In the genomic region with DNA sequence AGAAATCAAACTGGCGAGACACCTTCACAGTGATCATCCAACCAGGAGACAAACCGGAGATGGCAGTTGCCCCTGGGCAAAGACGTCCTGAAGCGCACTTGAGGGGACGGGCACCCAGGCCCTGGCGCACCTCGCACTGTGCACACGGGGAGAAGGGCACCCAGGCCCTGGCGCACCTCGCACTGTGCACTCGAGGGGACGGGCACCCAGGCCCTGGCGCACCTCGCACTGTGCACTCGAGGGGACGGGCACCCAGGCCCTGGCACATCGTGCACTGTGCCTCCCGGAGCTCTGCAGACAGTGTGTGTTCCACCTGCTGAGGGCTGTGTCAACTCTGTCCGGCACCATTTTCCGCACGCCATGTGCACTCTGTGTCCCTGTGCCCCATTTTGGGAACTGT, we compare ENCODE assay signal across 17 cellular contexts. TPM values are rescaled to one million over a fixed set of nuclear protein-coding genes. Genes with fewer than 3 reads are reported as not detected.
DNase-seq lines count a peak whose midpoint lies in the region; ATAC-seq and TF ChIP-seq lines count a peak whose summit lies in the region.
"Had no signal": no experiment of that assay in that cellular context is flagged by ENCODE, and none has a peak within 500 bp of the region (broad histone marks: within the 10 kb centered on the region; RNA-seq: fewer than 3 reads in every experiment).

No MANE protein-coding gene starts in this region.

- H3K27ac ChIP-seq in left ventricle myocardium inferior (replicated peaks) (no peak overlapping the region), spleen (peak overlapping the region in 1 of 8 donors; percentile 39)
- H3K27ac ChIP-seq: A549 had no signal

- no peak overlapping the region for H3K4me3 ChIP-seq in left ventricle myocardium inferior
- H3K4me3 ChIP-seq in spleen, result no peak overlapping the region
- H3K4me3 ChIP-seq: A549 had no signal

- no peaks in the 10 kb centered on the region for H3K27me3 ChIP-seq in left ventricle myocardium inferior (ENCODE audit: low read depth)
- H3K27me3 ChIP-seq in spleen (replicated peaks in 1 of 7), result no peaks in the 10 kb centered on the region

- H3K9me3 ChIP-seq in left ventricle myocardium inferior (replicated peaks), result peaks cover 4% of the 10 kb centered on the region
- H3K9me3 ChIP-seq in spleen, result no peaks in the 10 kb centered on the region
- H3K9me3 ChIP-seq: A549 had no signal

- no peak overlapping the region for H3K4me3 Mint-ChIP-seq in glutamatergic neuron (ENCODE audit: unreplicated experiment)
- H3K4me3 Mint-ChIP-seq: CD14-positive monocyte; CD8-positive, alpha-beta T cell; HFFc6 had no signal

- peaks cover 22% of the 10 kb centered on the region for H3K4me1 Mint-ChIP-seq in glutamatergic neuron (ENCODE audit: low read depth, unreplicated experiment)
- H3K4me1 Mint-ChIP-seq: CD14-positive monocyte had no signal

- DNase-seq in left ventricle myocardium superior (peak; percentile 17), left ventricle myocardium inferior (no peak), glutamatergic neuron (peak; percentile 6), spleen (peak; percentile 51), NCI-H526 (lab: John Stamatoyannopoulos, UW) (no peak)
- DNase-seq: CD8-positive, alpha-beta T cell; COR-L47; DMS153; DMS79 treated with DMSO at 0.1 percent for 48 hours; EL; HCEC 1CT; HFFc6 had no signal

- no peak for TF ChIP-seq POLR2A in spleen (IDR thresholded peaks at IDR 0.05)

- 91 to 98% (median 97%) methylated on average over 17 to 21 of the region's 21 CpGs for WGBS in spleen, 5 donors

- H3K36me3 ChIP-seq in left ventricle myocardium inferior, result peaks cover 89% of the 10 kb centered on the region
- peaks cover 0 to 97% (median 78%) of the 10 kb centered on the region in 6 donors for H3K36me3 ChIP-seq in spleen

- H3K27me3 Mint-ChIP-seq in glutamatergic neuron (ENCODE audit: unreplicated experiment), result peaks cover 24% of the 10 kb centered on the region

- H3K4me1 ChIP-seq in left ventricle myocardium inferior (no peaks in the 10 kb centered on the region), spleen (peaks cover 0 to 16% (median 12%) of the 10 kb centered on the region in 6 donors)
- H3K4me1 ChIP-seq: A549 had no signal

- TF ChIP-seq CTCF in left ventricle myocardium inferior (IDR thresholded peaks at IDR 0.05; ENCODE audit: borderline replicate concordance), result no peak
- no peak for TF ChIP-seq CTCF in glutamatergic neuron (IDR thresholded peaks at IDR 0.05; ENCODE audit: partially characterized antibody, unreplicated experiment)
- no peak for TF ChIP-seq CTCF in spleen (IDR thresholded peaks at IDR 0.05 in 8 of 11, conservative IDR thresholded peaks at IDR 0.05 in 3 of 11)

- peaks cover 30% of the 10 kb centered on the region for H3K9me3 Mint-ChIP-seq in glutamatergic neuron (ENCODE audit: unreplicated experiment)
- H3K9me3 Mint-ChIP-seq: CD8-positive, alpha-beta T cell; HFFc6 had no signal

- peaks cover 43% of the 10 kb centered on the region for H3K36me3 Mint-ChIP-seq in glutamatergic neuron (ENCODE audit: unreplicated experiment)

- peak overlapping the region; percentile 48 for H3K27ac Mint-ChIP-seq in glutamatergic neuron (ENCODE audit: unreplicated experiment)
- H3K27ac Mint-ChIP-seq: CD14-positive monocyte; CD8-positive, alpha-beta T cell; HFFc6 had no signal

- intact Hi-C loops in left ventricle myocardium superior (cut with micrococcal nuclease), result no loop called here
- intact Hi-C loops in left ventricle myocardium inferior (cut with micrococcal nuclease), result no loop called here
- intact Hi-C loops in spleen (cut with DNase I; ENCODE audit: low total_unique reads), result no loop called here

- ATAC-seq in left ventricle myocardium superior (no peak), HG03565 (IDR thresholded peaks at IDR 0.05; ENCODE audit: unreplicated experiment) (no peak)
- ATAC-seq: A549; CD8-positive, alpha-beta T cell; HepG2 had no signal

RNA-seq across cellular contexts. Expression of gene CPLX1, which starts 34.6 kb away (rescaled TPM):
- total RNA-seq in left ventricle myocardium superior (4.4 TPM), left ventricle myocardium inferior (4.8 TPM), glutamatergic neuron (ENCODE audit: unreplicated experiment) (115 TPM), spleen (10 to 100 TPM in 4 of 7 donors, 1 to 10 TPM in 3; 1.3 to 20.7 (median 12.4) TPM)
- 10 to 100 TPM in 2 of 3 donors, 1 to 10 TPM in 1; 5.1 to 12.3 (median 10.7) TPM for polyA plus RNA-seq in spleen
- polyA plus RNA-seq: AG04450, CD14-positive monocyte had no signal

Comparison
In these comparisons a context has a peak if more than half of its experiments do, and no peak if none do; other contexts are left out.
1. DNase-seq: peak in left ventricle myocardium superior (single experiment), glutamatergic neuron (single experiment) and spleen (single experiment); none in left ventricle myocardium inferior (single experiment) and NCI-H526 (0 of 2).